Comparison of ENCODE assay signal across 2 cellular contexts in the genomic region with DNA sequence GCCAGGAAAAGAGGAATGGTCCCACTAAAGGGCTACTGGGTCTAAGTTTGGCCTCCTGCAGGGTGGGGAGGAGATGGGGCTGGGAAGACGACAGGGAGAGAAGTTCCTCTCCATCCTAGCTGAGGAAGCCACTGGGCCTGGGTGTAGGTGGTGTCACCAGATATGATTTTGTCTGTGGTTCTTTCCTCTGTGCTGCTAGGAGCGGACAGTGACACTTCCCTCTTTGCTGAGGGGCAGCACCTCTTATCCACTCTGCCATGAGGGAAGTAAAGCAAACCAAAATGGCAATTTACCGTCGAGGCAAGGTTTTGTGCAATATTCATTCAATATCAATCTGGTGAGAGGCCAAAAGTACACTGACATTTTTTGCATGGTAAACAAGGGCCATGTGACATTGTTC.
A peak's percentile ranks its signal among the peaks of the same experiment; 100 is the strongest.
TF ChIP-seq lines count a peak whose summit lies in the region.

No MANE protein-coding gene starts in this region.

TF ChIP-seq in HCT116, 20 proteins besides CTCF, POLR2A, EP300 and RAD21:
- TF ChIP-seq ZNF274 (IDR thresholded peaks at IDR 0.05; ENCODE audit: low read depth, low read length) (no peak), JUND (IDR thresholded peaks at IDR 0.05) (no peak), EZH2 (IDR thresholded peaks at IDR 0.05) (no peak), CEBPB (IDR thresholded peaks at IDR 0.05; ENCODE audit: low read depth) (no peak), CBX3 (IDR thresholded peaks at IDR 0.05; ENCODE audit: low read depth) (no peak), ATF3 (IDR thresholded peaks at IDR 0.05) (no peak), ZFX (IDR thresholded peaks at IDR 0.05) (no peak), ELF1 (IDR thresholded peaks at IDR 0.05; ENCODE audit: borderline replicate concordance, low read depth) (no peak)
- TF ChIP-seq, protein P1, sequence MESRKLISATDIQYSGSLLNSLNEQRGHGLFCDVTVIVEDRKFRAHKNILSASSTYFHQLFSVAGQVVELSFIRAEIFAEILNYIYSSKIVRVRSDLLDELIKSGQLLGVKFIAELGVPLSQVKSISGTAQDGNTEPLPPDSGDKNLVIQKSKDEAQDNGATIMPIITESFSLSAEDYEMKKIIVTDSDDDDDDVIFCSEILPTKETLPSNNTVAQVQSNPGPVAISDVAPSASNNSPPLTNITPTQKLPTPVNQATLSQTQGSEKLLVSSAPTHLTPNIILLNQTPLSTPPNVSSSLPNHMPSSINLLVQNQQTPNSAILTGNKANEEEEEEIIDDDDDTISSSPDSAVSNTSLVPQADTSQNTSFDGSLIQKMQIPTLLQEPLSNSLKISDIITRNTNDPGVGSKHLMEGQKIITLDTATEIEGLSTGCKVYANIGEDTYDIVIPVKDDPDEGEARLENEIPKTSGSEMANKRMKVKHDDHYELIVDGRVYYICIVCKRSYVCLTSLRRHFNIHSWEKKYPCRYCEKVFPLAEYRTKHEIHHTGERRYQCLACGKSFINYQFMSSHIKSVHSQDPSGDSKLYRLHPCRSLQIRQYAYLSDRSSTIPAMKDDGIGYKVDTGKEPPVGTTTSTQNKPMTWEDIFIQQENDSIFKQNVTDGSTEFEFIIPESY (IDR thresholded peaks at IDR 0.05; ENCODE audit: extremely low read depth, insufficient replicate concordance, low read length) = no peak
- TF ChIP-seq, protein P2, sequence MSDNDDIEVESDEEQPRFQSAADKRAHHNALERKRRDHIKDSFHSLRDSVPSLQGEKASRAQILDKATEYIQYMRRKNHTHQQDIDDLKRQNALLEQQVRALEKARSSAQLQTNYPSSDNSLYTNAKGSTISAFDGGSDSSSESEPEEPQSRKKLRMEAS (IDR thresholded peaks at IDR 0.05) = no peak
- TF ChIP-seq, protein P3, sequence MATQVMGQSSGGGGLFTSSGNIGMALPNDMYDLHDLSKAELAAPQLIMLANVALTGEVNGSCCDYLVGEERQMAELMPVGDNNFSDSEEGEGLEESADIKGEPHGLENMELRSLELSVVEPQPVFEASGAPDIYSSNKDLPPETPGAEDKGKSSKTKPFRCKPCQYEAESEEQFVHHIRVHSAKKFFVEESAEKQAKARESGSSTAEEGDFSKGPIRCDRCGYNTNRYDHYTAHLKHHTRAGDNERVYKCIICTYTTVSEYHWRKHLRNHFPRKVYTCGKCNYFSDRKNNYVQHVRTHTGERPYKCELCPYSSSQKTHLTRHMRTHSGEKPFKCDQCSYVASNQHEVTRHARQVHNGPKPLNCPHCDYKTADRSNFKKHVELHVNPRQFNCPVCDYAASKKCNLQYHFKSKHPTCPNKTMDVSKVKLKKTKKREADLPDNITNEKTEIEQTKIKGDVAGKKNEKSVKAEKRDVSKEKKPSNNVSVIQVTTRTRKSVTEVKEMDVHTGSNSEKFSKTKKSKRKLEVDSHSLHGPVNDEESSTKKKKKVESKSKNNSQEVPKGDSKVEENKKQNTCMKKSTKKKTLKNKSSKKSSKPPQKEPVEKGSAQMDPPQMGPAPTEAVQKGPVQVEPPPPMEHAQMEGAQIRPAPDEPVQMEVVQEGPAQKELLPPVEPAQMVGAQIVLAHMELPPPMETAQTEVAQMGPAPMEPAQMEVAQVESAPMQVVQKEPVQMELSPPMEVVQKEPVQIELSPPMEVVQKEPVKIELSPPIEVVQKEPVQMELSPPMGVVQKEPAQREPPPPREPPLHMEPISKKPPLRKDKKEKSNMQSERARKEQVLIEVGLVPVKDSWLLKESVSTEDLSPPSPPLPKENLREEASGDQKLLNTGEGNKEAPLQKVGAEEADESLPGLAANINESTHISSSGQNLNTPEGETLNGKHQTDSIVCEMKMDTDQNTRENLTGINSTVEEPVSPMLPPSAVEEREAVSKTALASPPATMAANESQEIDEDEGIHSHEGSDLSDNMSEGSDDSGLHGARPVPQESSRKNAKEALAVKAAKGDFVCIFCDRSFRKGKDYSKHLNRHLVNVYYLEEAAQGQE (IDR thresholded peaks at IDR 0.05; ENCODE audit: low read depth) = no peak

TF ChIP-seq in K562, 482 proteins besides CTCF, POLR2A, EP300 and RAD21:
- TF ChIP-seq L3MBTL2 (IDR thresholded peaks at IDR 0.05) = 0 out of 2 replicates have a peak, but pooled peaks have one; percentile 20
- no peak for TF ChIP-seq HDAC3 (IDR thresholded peaks at IDR 0.05; ENCODE audit: borderline replicate concordance, partially characterized antibody)
- peak; percentile 31; the same call in 1 of the 2 replicates for TF ChIP-seq SPI1 (IDR thresholded peaks at IDR 0.05; ENCODE audit: borderline replicate concordance, low read depth, low read length)
- TF ChIP-seq ZNF75A (CRISPR knock-in tag; IDR thresholded peaks at IDR 0.05) = no peak
